In genomic region chr10:70540089-70540788, GRCh38 we compare ENCODE assay signal across 8 cellular contexts.
DNase-seq lines count a peak whose midpoint lies in the region; ATAC-seq and TF ChIP-seq lines count a peak whose summit lies in the region.

No MANE protein-coding gene starts in this region.

- H3K4me3 Mint-ChIP-seq in Caco-2 (ENCODE audit: unreplicated experiment): no peak overlapping the region

- intact Hi-C loops in Caco-2 (cut with micrococcal nuclease; ENCODE audit: unreplicated experiment): loop anchor here (1.0 to 10.0 kb wide), 3 partner anchors 79 to 315 kb away; no protein-coding TSS in a partner anchor
- intact Hi-C loops in right lobe of liver (cut with DNase I): no loop called here

- no peaks in the 10 kb centered on the region for H4K20me1 ChIP-seq in KMS-11 (ENCODE audit: insufficient read depth)

- no peak for TF ChIP-seq POLR2A in right lobe of liver (IDR thresholded peaks at IDR 0.05)

- DNase-seq in Caco-2 (peak in 1 of 2 experiments; percentile 67), astrocyte of the spinal cord (ENCODE audit: low read depth, low spot score) (no peak), right lobe of liver (no peak), EL (no peak), COLO668 (lab: John Stamatoyannopoulos, UW; ENCODE audit: unreplicated experiment) (no peak), SKM-1 (lab: John Stamatoyannopoulos, UW; ENCODE audit: unreplicated experiment) (no peak)

- no peaks in the 10 kb centered on the region for H3K79me2 ChIP-seq in KMS-11 (ENCODE audit: insufficient read depth, low read depth)

- 41% methylated on average over 4 of the region's 17 CpGs for WGBS in right lobe of liver (ENCODE audit: insufficient coverage, low coverage, low lambda C conversion rate, missing lambda C conversion rate)

- in situ Hi-C loops in astrocyte of the spinal cord (cut with HindIII; ENCODE audit: low sequenced_read_pairs): no loop called here

- H3K4me1 ChIP-seq in Caco-2 (no peaks in the 10 kb centered on the region), KMS-11 (ENCODE audit: low read depth, poor library complexity, severe bottlenecking) (no peaks in the 10 kb centered on the region), right lobe of liver (peaks cover 0 to 7% (median 0%) of the 10 kb centered on the region in 4 donors)

- no peak overlapping the region for H3K27ac Mint-ChIP-seq in Caco-2 (ENCODE audit: unreplicated experiment)

- no peaks in the 10 kb centered on the region for H3K27me3 Mint-ChIP-seq in Caco-2 (ENCODE audit: insufficient read depth, unreplicated experiment)

- H3K27me3 ChIP-seq in Caco-2 (replicated peaks; ENCODE audit: control insufficient read depth, insufficient read depth, low read length) (no peaks in the 10 kb centered on the region), KMS-11 (ENCODE audit: insufficient read depth, low read depth) (peaks cover 9% of the 10 kb centered on the region), right lobe of liver (no peaks in the 10 kb centered on the region)

- H3K9ac ChIP-seq in KMS-11: no peak overlapping the region

- H3K9me3 ChIP-seq in Caco-2 (no peaks in the 10 kb centered on the region), right lobe of liver (no peaks in the 10 kb centered on the region)

- H3K4me1 Mint-ChIP-seq in Caco-2 (ENCODE audit: low read depth, unreplicated experiment): no peaks in the 10 kb centered on the region

- POLR2A ChIA-PET in Caco-2 (lab: Charles Lee): no interaction called here

- ATAC-seq in right lobe of liver (peak; percentile 15 to 45 (median 30)), GM19452 (IDR thresholded peaks at IDR 0.05; ENCODE audit: unreplicated experiment) (no peak)

- H3K27ac ChIP-seq in KMS-11: no peak overlapping the region
- no peak overlapping the region for H3K27ac ChIP-seq in right lobe of liver

- TF ChIP-seq CTCF in Caco-2 (IDR thresholded peaks at IDR 0.05; ENCODE audit: insufficient read depth in 1 of 2, low read depth in 1 of 2, low read length in 1 of 2, severe bottlenecking in 1 of 2, unreplicated experiment in 1 of 2) (peak; percentile 86 to 94), KMS-11 (conservative IDR thresholded peaks at IDR 0.05; ENCODE audit: low read depth, low read length) (peak; percentile 56; the same call in 1 of the 2 replicates), astrocyte of the spinal cord (IDR thresholded peaks at IDR 0.05; ENCODE audit: low read depth, low read length) (peak; percentile 87), right lobe of liver (IDR thresholded peaks at IDR 0.05) (peak; percentile 48 to 54 (median 50))

- no peak overlapping the region for H3K4me3 ChIP-seq in Caco-2 (ENCODE audit: low read depth, low read length)
- H3K4me3 ChIP-seq in KMS-11 (IDR thresholded peaks at IDR 0.05; ENCODE audit: insufficient read depth, low read depth, low read length): no peak overlapping the region
- H3K4me3 ChIP-seq in astrocyte of the spinal cord (ENCODE audit: low read depth, low read length): no peak overlapping the region
- no peak overlapping the region for H3K4me3 ChIP-seq in right lobe of liver

- no TSS peak for BruUV-seq in Caco-2 (replicated peaks; lab: Mats Ljungman, UMichigan)

- H3K36me3 ChIP-seq in Caco-2 (ENCODE audit: control insufficient read depth, insufficient read depth, low read length) (no peaks in the 10 kb centered on the region), KMS-11 (ENCODE audit: insufficient read depth) (no peaks in the 10 kb centered on the region), right lobe of liver (no peaks in the 10 kb centered on the region)

- H3K9me3 Mint-ChIP-seq in Caco-2 (ENCODE audit: unreplicated experiment): no peaks in the 10 kb centered on the region

- CTCF ChIA-PET in Caco-2 (lab: Charles Lee): interaction anchor here (0.7 to 3.0 kb wide), 4 partner anchors 79 to 109 kb away, joined by 3 to 18 read pairs (median 10); no protein-coding TSS in a partner anchor

- H3K36me3 Mint-ChIP-seq in Caco-2 (ENCODE audit: insufficient read depth, unreplicated experiment): no peaks in the 10 kb centered on the region

- no peak overlapping the region for H2AFZ ChIP-seq in KMS-11 (ENCODE audit: low read depth)

- no peak overlapping the region for H3K4me2 ChIP-seq in KMS-11
